ENCODE assay signal across 8 cellular contexts in genomic region chr1:201504799-201505504, GRCh38. TPM values are rescaled to one million over a fixed set of nuclear protein-coding genes. Genes with fewer than 3 reads are reported as not detected.
DNase-seq lines count a peak whose midpoint lies in the region; ATAC-seq, FAIRE-seq and TF ChIP-seq lines count a peak whose summit lies in the region.

No MANE protein-coding gene starts in this region.

- H3K23ac ChIP-seq in IMR-90 (ENCODE audit: low read depth, low read length) = peak overlapping the region; percentile 75

- H4K20me1 ChIP-seq in IMR-90 (ENCODE audit: insufficient read depth, low read length) = peaks cover 35% of the 10 kb centered on the region

- H3K14ac ChIP-seq in IMR-90 (replicated peaks; ENCODE audit: low read depth, low read length) = peak overlapping the region; percentile 96

- TF ChIP-seq CTCF in A549 (IDR thresholded peaks at IDR 0.05) (no peak), IMR-90 (conservative IDR thresholded peaks at IDR 0.05; ENCODE audit: low read depth, low read length) (no peak)

- H3K4me1 ChIP-seq in A549 (peaks cover 68% of the 10 kb centered on the region), IMR-90 (ENCODE audit: control insufficient read depth, insufficient read depth, low read length) (peaks cover 46% of the 10 kb centered on the region)

- 76% methylated on average over 9 of the region's 9 CpGs for WGBS in A549 (ENCODE audit: missing lambda C conversion rate)
- 100% methylated on average over 1 of the region's 9 CpGs; no CpG with 5 or more reads in 1 of the 2 experiments for WGBS in IMR-90 (ENCODE audit: extremely low coverage in 2 of 2, insufficient read length in 1 of 2), 2 experiments

- peaks cover 22% of the 10 kb centered on the region for H3K36me3 ChIP-seq in IMR-90 (ENCODE audit: control insufficient read depth, insufficient read depth, low read length)

- no peaks in the 10 kb centered on the region for H3K9me3 Mint-ChIP-seq in activated naive CD8-positive, alpha-beta T cell treated with anti-CD3 and anti-CD28 coated beads, Interleukin-2, amount 50 U/mL, for 24 hours

- DNase-seq in A549 (ENCODE audit: low read depth in 1 of 2, low spot score in 1 of 2) = no peak
- no peak for DNase-seq in IMR-90
- DNase-seq in activated naive CD8-positive, alpha-beta T cell treated with anti-CD3 and anti-CD28 coated beads, Interleukin-2, amount 50 U/mL, for 24 hours = no peak
- DNase-seq in medulla oblongata (ENCODE audit: extremely low spot score) = peak; percentile 15
- DNase-seq in SW 1271 (lab: John Stamatoyannopoulos, UW) = no peak
- DNase-seq in activated CD4-positive, CD25-positive, alpha-beta regulatory T cell (lab: John Stamatoyannopoulos, UW) = no peak

- peaks cover 30% of the 10 kb centered on the region for H3K4me1 Mint-ChIP-seq in activated naive CD8-positive, alpha-beta T cell treated with anti-CD3 and anti-CD28 coated beads, Interleukin-2, amount 50 U/mL, for 24 hours

- BruUV-seq in IMR-90 (replicated peaks; lab: Mats Ljungman, UMichigan) = no TSS peak

- peak overlapping the region; percentile 14 for H4K5ac ChIP-seq in IMR-90 (ENCODE audit: low read depth, low read length)

- H3K36me3 Mint-ChIP-seq in activated naive CD8-positive, alpha-beta T cell treated with anti-CD3 and anti-CD28 coated beads, Interleukin-2, amount 50 U/mL, for 24 hours (ENCODE audit: low read depth) = no peaks in the 10 kb centered on the region

- no peaks in the 10 kb centered on the region for H3K27me3 ChIP-seq in IMR-90 (ENCODE audit: control insufficient read depth, insufficient read depth, low read length)

- H3K4me2 ChIP-seq in A549 (peak overlapping the region; percentile 85), IMR-90 (ENCODE audit: low read depth, low read length) (peak overlapping the region; percentile 97)

- TF ChIP-seq EP300 in A549 (IDR thresholded peaks at IDR 0.05) = no peak

- peak overlapping the region; percentile 95 for H2AK9ac ChIP-seq in IMR-90 (replicated peaks; ENCODE audit: low read depth, low read length, poor library complexity)

- CTCF ChIA-PET in A549 (lab: Yijun Ruan, JAX) = interaction anchor here (0.6 to 49.4 kb wide), 5 partner anchors 9 to 404 kb away, joined by 3 to 1452 read pairs (median 376); partner anchors contain the start of gene CSRP1
- CTCF ChIA-PET in IMR-90 (lab: Yijun Ruan, JAX) = interaction anchor here (2.2 to 4.5 kb wide), 2 partner anchors 7 to 23 kb away, joined by 10 to 31 read pairs; no protein-coding TSS in a partner anchor

- H4K91ac ChIP-seq in IMR-90 (ENCODE audit: insufficient read depth, low read depth, low read length) = peak overlapping the region; percentile 96

- peak overlapping the region; percentile 81 for H2AK5ac ChIP-seq in IMR-90 (ENCODE audit: low read depth, low read length)

- H2BK15ac ChIP-seq in IMR-90 (ENCODE audit: low read depth, low read length) = peak overlapping the region; percentile 65; the same call in 2 of the 3 replicates

- peak overlapping the region; percentile 34; the same call in 1 of the 2 replicates for H2BK20ac ChIP-seq in IMR-90 (ENCODE audit: low read depth, low read length)

- no peak for TF ChIP-seq POLR2A in A549 (IDR thresholded peaks at IDR 0.05; ENCODE audit: low read length)
- no peak for TF ChIP-seq POLR2A in IMR-90 (IDR thresholded peaks at IDR 0.05; ENCODE audit: low read depth, low read length)

- POLR2A ChIA-PET in A549 (lab: Yijun Ruan, JAX) (interaction anchor here (2.4 kb wide), 1 partner anchor 16 kb away, joined by 16 read pairs; no protein-coding TSS in a partner anchor), IMR-90 (lab: Charles Lee; ENCODE audit: unreplicated experiment) (interaction anchor here (0.6 to 1.8 kb wide), 5 partner anchors 8 to 146 kb away, joined by 3 to 5 read pairs (median 4); no protein-coding TSS in a partner anchor)

- no peaks in the 10 kb centered on the region for H3K27me3 Mint-ChIP-seq in activated naive CD8-positive, alpha-beta T cell treated with anti-CD3 and anti-CD28 coated beads, Interleukin-2, amount 50 U/mL, for 24 hours

- peak overlapping the region; percentile 97 for H3K56ac ChIP-seq in IMR-90 (ENCODE audit: extremely low read depth, insufficient read depth, low read length)

- ATAC-seq in A549 (no peak), IMR-90 (ENCODE audit: low read depth) (no peak), GM19467 (IDR thresholded peaks at IDR 0.05; ENCODE audit: unreplicated experiment) (no peak), GM18861 (IDR thresholded peaks at IDR 0.05; ENCODE audit: unreplicated experiment) (no peak)
- ATAC-seq in activated naive CD8-positive, alpha-beta T cell treated with anti-CD3 and anti-CD28 coated beads, Interleukin-2, amount 50 U/mL, for 24 hours = no peak

- no peak for FAIRE-seq in A549 (lab: Jason Lieb, UNC)

- H3K18ac ChIP-seq in IMR-90 (ENCODE audit: low read depth, low read length) = peak overlapping the region; percentile 21

- H2BK5ac ChIP-seq in IMR-90 (ENCODE audit: low read depth, low read length, poor library complexity, severe bottlenecking) = peak overlapping the region; percentile 94

- peaks cover 7 to 50% of the 10 kb centered on the region in 2 experiments; a peak in 2 of 4 replicates for H3K79me1 ChIP-seq in IMR-90 (ENCODE audit: low read depth in 1 of 2, low read length in 2 of 2)

- H3K9me3 ChIP-seq in A549 (no peaks in the 10 kb centered on the region), IMR-90 (ENCODE audit: control insufficient read depth, insufficient read depth, low read length) (no peaks in the 10 kb centered on the region)

- peaks cover 42% of the 10 kb centered on the region for H3K9me1 ChIP-seq in IMR-90 (ENCODE audit: insufficient read depth, low read length)

- H2AFZ ChIP-seq in IMR-90 (replicated peaks; ENCODE audit: low read length, poor library complexity) = no peak overlapping the region

- H3K27ac ChIP-seq in A549 = peak overlapping the region; percentile 87 to 96
- H3K27ac ChIP-seq in IMR-90 (ENCODE audit: insufficient read depth, low read length) = peak overlapping the region; percentile 94

- no peak overlapping the region for H3K27ac Mint-ChIP-seq in activated naive CD8-positive, alpha-beta T cell treated with anti-CD3 and anti-CD28 coated beads, Interleukin-2, amount 50 U/mL, for 24 hours

- dilution Hi-C loops in IMR-90 (cut with HindIII; ENCODE audit: low sequenced_read_pairs, unreplicated experiment) = no loop called here

- TF ChIP-seq RAD21 in A549 (conservative IDR thresholded peaks at IDR 0.05 in 1 of 2, IDR thresholded peaks at IDR 0.05 in 1 of 2) = no peak
- no peak for TF ChIP-seq RAD21 in IMR-90 (IDR thresholded peaks at IDR 0.05; ENCODE audit: low read length)

- H3K4me3 ChIP-seq in A549 (peak overlapping the region; percentile 66), IMR-90 (ENCODE audit: insufficient read depth, low read depth, low read length) (peak overlapping the region; percentile 79)

- peak overlapping the region; percentile 95 for H3K4ac ChIP-seq in IMR-90 (ENCODE audit: low read depth, low read length)

- in situ Hi-C loops in IMR-90 (cut with MboI; ENCODE audit: low sequenced_read_pairs) = no loop called here

- H3K4me3 Mint-ChIP-seq in activated naive CD8-positive, alpha-beta T cell treated with anti-CD3 and anti-CD28 coated beads, Interleukin-2, amount 50 U/mL, for 24 hours = peak overlapping the region; percentile 90

- H4K8ac ChIP-seq in IMR-90 (ENCODE audit: low read depth in 2 of 2, low read length in 2 of 2) = peak overlapping the region; percentile 94

- intact Hi-C loops in IMR-90 (cut with micrococcal nuclease) = loop anchor here (5.0 kb wide), 1 partner anchor 38 kb away; the partner anchor contains the start of gene PHLDA3

- peak overlapping the region; percentile 95 for H3K9ac ChIP-seq in IMR-90 (ENCODE audit: low read depth, low read length)

- H2BK120ac ChIP-seq in IMR-90 (ENCODE audit: low read depth, low read length) = peak overlapping the region; percentile 37

TF ChIP-seq in IMR-90, 13 proteins besides CTCF, POLR2A, EP300 and RAD21:
- TF ChIP-seq MAFK (IDR thresholded peaks at IDR 0.05; ENCODE audit: low read depth, low read length) (no peak), BHLHE40 (IDR thresholded peaks at IDR 0.05; ENCODE audit: low read depth, low read length) (no peak), FOS (IDR thresholded peaks at IDR 0.05; ENCODE audit: low read depth, low read length) (no peak), CHD1 (IDR thresholded peaks at IDR 0.05; ENCODE audit: low read depth, low read length) (0 out of 2 replicates have a peak, but pooled peaks have one; percentile 17), SMC3 (IDR thresholded peaks at IDR 0.05; ENCODE audit: low read depth, low read length) (no peak), RFX5 (IDR thresholded peaks at IDR 0.05; ENCODE audit: low read depth, low read length) (no peak)

RNA-seq across cellular contexts. Expression of gene CSRP1, which starts 2.0 kb away (rescaled TPM):
- polyA plus RNA-seq in A549 (2011; rRNA removed) (256 and 277 TPM in 2 replicates), A549 (2017; fragmentation: RNase III; extraction: RNeasy Plus Mini Kit Qiagen cat#74134 plus additional on column Dnase treatment) (655 to 819 TPM (median 717 TPM) in 3 replicates), IMR-90 (2012; rRNA removed) (948 and 1,037 TPM in 2 replicates)
- polyA plus RNA-seq in A549 (2012; cell fraction: cytosol; rRNA removed) = 459 and 499 TPM in 2 replicates
- polyA plus RNA-seq in A549 (2012; cell fraction: nucleus; rRNA removed) = 441 and 486 TPM in 2 replicates
- 254 and 273 TPM in 2 replicates for polyA minus RNA-seq in A549 (2011; rRNA and poly(A)+ RNA removed)
- 1,498 and 1,861 TPM in 2 replicates for total RNA-seq in IMR-90 (2012; rRNA removed)
- polyA plus RNA-seq in IMR-90 (2012; cell fraction: cytosol; rRNA removed) = 955 and 1,043 TPM in 2 replicates
- polyA plus RNA-seq in IMR-90 (2012; cell fraction: nucleus; rRNA removed; ENCODE audit: low replicate concordance) = 737 and 1,227 TPM in 2 replicates

RNA-seq across cellular contexts. Expression of gene NAV1, which starts 34.0 kb away (rescaled TPM):
- polyA plus RNA-seq in A549 (2011; rRNA removed) (3.7 and 6.4 TPM in 2 replicates), A549 (2017; fragmentation: RNase III; extraction: RNeasy Plus Mini Kit Qiagen cat#74134 plus additional on column Dnase treatment) (6.1 to 8.4 TPM (median 6.6 TPM) in 3 replicates), IMR-90 (2012; rRNA removed) (23.1 and 23.6 TPM in 2 replicates)
- polyA plus RNA-seq in A549 (2012; cell fraction: cytosol; rRNA removed) = 2.0 and 3.1 TPM in 2 replicates
- polyA plus RNA-seq in A549 (2012; cell fraction: nucleus; rRNA removed) = 5.0 and 5.5 TPM in 2 replicates
- 11.7 and 12.6 TPM in 2 replicates for polyA minus RNA-seq in A549 (2011; rRNA and poly(A)+ RNA removed)
- 14.0 and 14.4 TPM in 2 replicates for total RNA-seq in IMR-90 (2012; rRNA removed)
- polyA plus RNA-seq in IMR-90 (2012; cell fraction: cytosol; rRNA removed) = 11.8 and 15.2 TPM in 2 replicates
- polyA plus RNA-seq in IMR-90 (2012; cell fraction: nucleus; rRNA removed; ENCODE audit: low replicate concordance) = 31.9 and 47.5 TPM in 2 replicates

RNA-seq across cellular contexts. Expression of gene PHLDA3, which starts 36.0 kb away (rescaled TPM):
- 34.3 and 40.5 TPM in 2 replicates for polyA plus RNA-seq in A549 (2011; rRNA removed)
- 67.2 and 102 TPM in 2 replicates for polyA plus RNA-seq in A549 (2012; cell fraction: cytosol; rRNA removed)
- 67.2 and 93.4 TPM in 2 replicates for polyA plus RNA-seq in A549 (2012; cell fraction: nucleus; rRNA removed)
- 83.1 to 91.1 TPM (median 83.5 TPM) in 3 replicates for polyA plus RNA-seq in A549 (2017; fragmentation: RNase III; extraction: RNeasy Plus Mini Kit Qiagen cat#74134 plus additional on column Dnase treatment)
- 16.0 and 28.4 TPM in 2 replicates for polyA minus RNA-seq in A549 (2011; rRNA and poly(A)+ RNA removed)
- 41.6 and 44.2 TPM in 2 replicates for total RNA-seq in IMR-90 (2012; rRNA removed)
- polyA plus RNA-seq in IMR-90 (2012; rRNA removed) = 102 and 122 TPM in 2 replicates
- 50.7 and 178 TPM in 2 replicates for polyA plus RNA-seq in IMR-90 (2012; cell fraction: cytosol; rRNA removed)
- 49.6 and 125 TPM in 2 replicates for polyA plus RNA-seq in IMR-90 (2012; cell fraction: nucleus; rRNA removed; ENCODE audit: low replicate concordance)
